Comparison of ENCODE assay signal across 32 cellular contexts in the genomic region with DNA sequence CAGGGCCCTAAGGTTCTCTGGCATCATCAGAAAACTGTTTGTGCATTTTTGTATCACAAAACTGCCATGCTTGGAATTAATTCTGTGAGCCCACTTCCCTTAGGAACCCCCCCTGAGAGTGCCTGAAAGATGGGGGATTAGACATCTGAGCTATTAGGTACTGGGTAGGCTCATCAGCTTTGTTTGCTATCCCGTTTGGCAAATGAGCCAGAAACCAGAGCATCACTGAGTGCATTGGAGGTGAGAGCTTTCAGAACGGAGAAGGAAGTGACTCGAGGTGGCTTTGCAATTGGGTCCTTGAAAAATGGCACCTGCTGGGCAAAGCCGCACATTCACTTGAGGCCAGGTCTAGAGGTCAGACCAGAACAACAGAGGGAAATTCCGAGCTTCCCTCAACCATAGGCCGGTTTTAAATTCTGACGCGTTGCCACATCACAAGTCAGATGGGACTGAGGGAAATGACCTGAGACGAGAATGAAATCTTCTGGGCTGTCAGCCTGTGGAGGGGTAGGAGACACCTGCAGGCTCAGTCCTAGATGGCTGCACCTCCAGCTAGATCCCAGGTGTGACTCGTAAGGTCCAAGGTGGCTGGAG. TPM values are rescaled to one million over a fixed set of nuclear protein-coding genes. Genes with fewer than 3 reads are reported as not detected.
A peak's percentile ranks its signal among the peaks of the same experiment; 100 is the strongest.
DNase-seq lines count a peak whose midpoint lies in the region; ATAC-seq and TF ChIP-seq lines count a peak whose summit lies in the region.
"Had no signal": no experiment of that assay in that cellular context is flagged by ENCODE, and none has a peak within 500 bp of the region (broad histone marks: within the 10 kb centered on the region; RNA-seq: fewer than 3 reads in every experiment).

No MANE protein-coding gene starts in this region.

- no peak overlapping the region for H3K4me3 ChIP-seq in OCI-LY3 (ENCODE audit: low read length)
- H3K4me3 ChIP-seq in CD8-positive, alpha-beta memory T cell (ENCODE audit: low read length) = no peak overlapping the region
- H3K4me3 ChIP-seq: GM23338, PC-9, SJCRH30 had no signal

- peak overlapping the region; percentile 11 for H3K4me3 Mint-ChIP-seq in natural killer cell treated with Interleukin-12 subunit alpha and Interleukin-12 subunit beta and Interleukin-15 and Interleukin-18, amount 100 ng/mL, for 72 hours
- no peak overlapping the region for H3K4me3 Mint-ChIP-seq in CD8-positive, alpha-beta memory T cell
- H3K4me3 Mint-ChIP-seq: CD4-positive, alpha-beta T cell; GM23338; H9 had no signal

- H3K27me3 Mint-ChIP-seq in natural killer cell treated with Interleukin-12 subunit alpha and Interleukin-12 subunit beta and Interleukin-15 and Interleukin-18, amount 100 ng/mL, for 72 hours = peaks cover 15 to 27% of the 10 kb centered on the region in 2 donors
- peaks cover 38 to 58% of the 10 kb centered on the region in 2 donors for H3K27me3 Mint-ChIP-seq in CD8-positive, alpha-beta memory T cell

- H3K27ac Mint-ChIP-seq in natural killer cell treated with Interleukin-12 subunit alpha and Interleukin-12 subunit beta and Interleukin-15 and Interleukin-18, amount 100 ng/mL, for 72 hours = peak overlapping the region; percentile 26 to 32
- no peak overlapping the region for H3K27ac Mint-ChIP-seq in CD8-positive, alpha-beta memory T cell
- H3K27ac Mint-ChIP-seq: CD4-positive, alpha-beta T cell; GM23338; H9 had no signal

- no peaks in the 10 kb centered on the region for H3K9me3 Mint-ChIP-seq in natural killer cell treated with Interleukin-12 subunit alpha and Interleukin-12 subunit beta and Interleukin-15 and Interleukin-18, amount 100 ng/mL, for 72 hours
- no peaks in the 10 kb centered on the region for H3K9me3 Mint-ChIP-seq in CD8-positive, alpha-beta memory T cell
- H3K9me3 Mint-ChIP-seq: CD4-positive, alpha-beta T cell; GM23338; H9 had no signal

- H3K79me2 ChIP-seq in OCI-LY3 (ENCODE audit: low read length) = no peaks in the 10 kb centered on the region

- H3K4me1 ChIP-seq in OCI-LY3 (ENCODE audit: low read length) = peaks cover 20% of the 10 kb centered on the region
- H3K4me1 ChIP-seq in CD8-positive, alpha-beta memory T cell (ENCODE audit: insufficient read depth, low read length) = no peaks in the 10 kb centered on the region
- H3K4me1 ChIP-seq: SJCRH30 had no signal

- H3K4me2 ChIP-seq in OCI-LY3 (ENCODE audit: low read length) = peak overlapping the region; percentile 39
- H3K4me2 ChIP-seq: GM23338, PC-9 had no signal

- peaks cover 19 to 34% of the 10 kb centered on the region in 2 donors for H3K4me1 Mint-ChIP-seq in natural killer cell treated with Interleukin-12 subunit alpha and Interleukin-12 subunit beta and Interleukin-15 and Interleukin-18, amount 100 ng/mL, for 72 hours (ENCODE audit: low read depth in 2 of 2)
- no peaks in the 10 kb centered on the region for H3K4me1 Mint-ChIP-seq in CD8-positive, alpha-beta memory T cell

- peaks cover 5% of the 10 kb centered on the region for H3K36me3 ChIP-seq in OCI-LY3 (replicated peaks; ENCODE audit: low read depth, low read length)
- no peaks in the 10 kb centered on the region for H3K36me3 ChIP-seq in CD8-positive, alpha-beta memory T cell (ENCODE audit: insufficient read depth, low read length)
- H3K36me3 ChIP-seq: SJCRH30 had no signal

- H2AFZ ChIP-seq in OCI-LY3 (ENCODE audit: low read depth, low read length) = no peak overlapping the region
- H2AFZ ChIP-seq: GM23338, PC-9 had no signal

- TF ChIP-seq CTCF in OCI-LY3 (IDR thresholded peaks at IDR 0.05; ENCODE audit: low read depth, low read length) = no peak

- H4K20me1 ChIP-seq in OCI-LY3 (ENCODE audit: insufficient read depth, low read length) = no peaks in the 10 kb centered on the region

- peaks cover 47% of the 10 kb centered on the region for H3K27me3 ChIP-seq in OCI-LY3 (ENCODE audit: low read depth, low read length)
- H3K27me3 ChIP-seq in CD8-positive, alpha-beta memory T cell (ENCODE audit: insufficient read depth, low read length, poor library complexity, severe bottlenecking) = peaks cover 5% of the 10 kb centered on the region

- CTCF ChIA-PET in CD8-positive, alpha-beta memory T cell (lab: Charles Lee) = no interaction called here

- peak; percentile 52 for ATAC-seq in GM18520 (IDR thresholded peaks at IDR 0.05; ENCODE audit: unreplicated experiment)
- ATAC-seq in natural killer cell treated with Interleukin-12 subunit alpha and Interleukin-12 subunit beta and Interleukin-15 and Interleukin-18, amount 100 ng/mL, for 72 hours = no peak
- ATAC-seq: GM23338, HepG2, Right ventricle myocardium inferior, SK-N-SH treated with all-trans-retinoic acid at 6 μM for 48 hours had no signal

- H3K9ac ChIP-seq in OCI-LY3 (ENCODE audit: low read length) = no peak overlapping the region

- no peaks in the 10 kb centered on the region for H3K36me3 Mint-ChIP-seq in natural killer cell treated with Interleukin-12 subunit alpha and Interleukin-12 subunit beta and Interleukin-15 and Interleukin-18, amount 100 ng/mL, for 72 hours
- H3K36me3 Mint-ChIP-seq in CD8-positive, alpha-beta memory T cell = no peaks in the 10 kb centered on the region

- peak; percentile 36 for DNase-seq in activated effector memory CD4-positive, alpha-beta T cell treated with anti-CD3 and anti-CD28 coated beads, Interleukin-2, amount 50 U/mL, for 16 hours
- DNase-seq in activated effector memory CD4-positive, alpha-beta T cell treated with Interleukin-2 at 50 U/mL for 16 hours = no peak
- peak; percentile 53 for DNase-seq in natural killer cell treated with Interleukin-12 subunit alpha and Interleukin-12 subunit beta and Interleukin-15 and Interleukin-18, amount 100 ng/mL, for 72 hours (ENCODE audit: low spot score)
- no peak for DNase-seq in CD8-positive, alpha-beta memory T cell
- no peak for DNase-seq in inferior parietal cortex (ENCODE audit: extremely low spot score)
- DNase-seq in stimulated activated CD4-positive, alpha-beta T cell treated with anti-CD3 and anti-CD28 coated beads, Interleukin-4, amount 100 ng/mL, for 24 hours = no peak
- DNase-seq: CD4-positive, alpha-beta T cell; COR-L47; DMS53; EL; GDM1; H9; Karpas-422; NCI-H1092 treated with DMSO at 0.1 percent for 48 hours; NCI-H1436 treated with DMSO at 0.1 percent for 48 hours; NCI-H187 treated with DMSO at 0.1 percent for 48 hours; NCI-H2171; NCI-H524; NCI-H748 treated with DMSO at 0.1 percent for 48 hours; NK-92 treated with Interleukin-12 subunit alpha and Interleukin-12 subunit beta, amount 100 ng/mL, for 24 hours; PC-9; SJCRH30 had no signal

- H3K9me3 ChIP-seq in OCI-LY3 (ENCODE audit: insufficient read depth, low read length) = 0 out of 2 replicates have a peak, but pooled peaks cover 8% of the 10 kb centered on the region
- no peaks in the 10 kb centered on the region for H3K9me3 ChIP-seq in CD8-positive, alpha-beta memory T cell (ENCODE audit: low read length)
- H3K9me3 ChIP-seq: SJCRH30 had no signal

- POLR2A ChIA-PET in CD8-positive, alpha-beta memory T cell (lab: Charles Lee) = no interaction called here

- no peak overlapping the region for H3K27ac ChIP-seq in OCI-LY3 (ENCODE audit: low read length)
- no peak overlapping the region for H3K27ac ChIP-seq in CD8-positive, alpha-beta memory T cell (ENCODE audit: low read depth, low read length)
- H3K27ac ChIP-seq: PC-9, SJCRH30 had no signal

RNA-seq across cellular contexts. Expression of gene GLP1R, which starts 8.4 kb away (rescaled TPM):
- total RNA-seq in natural killer cell treated with Interleukin-12 subunit alpha and Interleukin-12 subunit beta and Interleukin-15 and Interleukin-18, amount 100 ng/mL, for 72 hours = not detected
- not detected for total RNA-seq in CD8-positive, alpha-beta memory T cell
- polyA plus RNA-seq in CD8-positive, alpha-beta memory T cell = not detected
- total RNA-seq: A172; CD4-positive, alpha-beta T cell; HepG2; HT1080; PC-9; RPMI7951; SJCRH30 had no signal
- polyA plus RNA-seq: BJ, HepG2 had no signal

Comparison
In these comparisons a context has a peak if more than half of its experiments do, and no peak if none do; other contexts are left out.
1. DNase-seq: peak in activated effector memory CD4-positive, alpha-beta T cell treated with anti-CD3 and anti-CD28 coated beads, Interleukin-2, amount 50 U/mL, for 16 hours (single experiment) and natural killer cell treated with Interleukin-12 subunit alpha and Interleukin-12 subunit beta and Interleukin-15 and Interleukin-18, amount 100 ng/mL, for 72 hours (single experiment); none in activated effector memory CD4-positive, alpha-beta T cell treated with Interleukin-2 at 50 U/mL for 16 hours (single experiment), CD8-positive, alpha-beta memory T cell (0 of 5), inferior parietal cortex (single experiment) and stimulated activated CD4-positive, alpha-beta T cell treated with anti-CD3 and anti-CD28 coated beads, Interleukin-4, amount 100 ng/mL, for 24 hours (single experiment).
2. H3K27ac Mint-ChIP-seq: peak in natural killer cell treated with Interleukin-12 subunit alpha and Interleukin-12 subunit beta and Interleukin-15 and Interleukin-18, amount 100 ng/mL, for 72 hours (2 of 2); none in CD8-positive, alpha-beta memory T cell (0 of 8).